ENCODE assay signal across 28 cellular contexts in genomic region chr3:184578218-184578617, GRCh38. TPM values are rescaled to one million over a fixed set of nuclear protein-coding genes. Genes with fewer than 3 reads are reported as not detected.
"Had no signal": no experiment of that assay in that cellular context is flagged by ENCODE, and none has a peak within 500 bp of the region (broad histone marks: within the 10 kb centered on the region; RNA-seq: fewer than 3 reads in every experiment).

No MANE protein-coding gene starts in this region.

- H3K27ac ChIP-seq: adrenal gland, ascending aorta, coronary artery, esophagus squamous epithelium, gastroesophageal sphincter, sigmoid colon, thoracic aorta, upper lobe of left lung had no signal

- H3K4me3 Mint-ChIP-seq: activated B cell treated with CpG ODN at 0.5 μM for 24 hours; activated CD4-positive, alpha-beta T cell treated with anti-CD3 and anti-CD28 coated beads for 36 hours; activated naive CD8-positive, alpha-beta T cell; activated T-cell treated with anti-CD3 and anti-CD28 coated beads, Interleukin-2, amount 50 U/mL, for 24 hours; activated T-helper 17 cell treated with anti-CD3 and anti-CD28 coated beads, Interleukin-2, amount 50 U/mL, for 72 hours; natural killer cell; T-helper 1 cell treated with Interleukin-12 subunit alpha and Interleukin-12 subunit beta and Interleukin-4 antibody, amounts not matched to agents 30 μg/mL and 1 μg/mL, for 36 hours had no signal

- ATAC-seq: activated CD4-positive, alpha-beta T cell treated with anti-CD3 and anti-CD28 coated beads for 36 hours; activated T-helper 17 cell treated with anti-CD3 and anti-CD28 coated beads, Interleukin-2, amount 50 U/mL, for 72 hours; gastroesophageal sphincter; left colon; natural killer cell had no signal

- H3K4me3 ChIP-seq: adrenal gland, ascending aorta, coronary artery, esophagus squamous epithelium, gastroesophageal sphincter, sigmoid colon, smooth muscle cell, thoracic aorta, upper lobe of left lung had no signal

- H3K36me3 Mint-ChIP-seq: natural killer cell had no signal

- H3K9me3 ChIP-seq: adrenal gland, ascending aorta, esophagus squamous epithelium, gastroesophageal sphincter, sigmoid colon, thoracic aorta, upper lobe of left lung had no signal

- H3K36me3 ChIP-seq: thoracic aorta had no signal

- H3K9me3 Mint-ChIP-seq: activated B cell treated with CpG ODN at 0.5 μM for 24 hours; activated T-cell treated with anti-CD3 and anti-CD28 coated beads, Interleukin-2, amount 50 U/mL, for 24 hours; activated T-helper 17 cell treated with anti-CD3 and anti-CD28 coated beads, Interleukin-2, amount 50 U/mL, for 72 hours; natural killer cell; T-helper 1 cell treated with Interleukin-12 subunit alpha and Interleukin-12 subunit beta and Interleukin-4 antibody, amounts not matched to agents 30 μg/mL and 1 μg/mL, for 36 hours had no signal

- DNase-seq: activated B cell treated with CpG ODN at 0.5 μM for 24 hours; activated CD4-positive, alpha-beta T cell treated with anti-CD3 and anti-CD28 coated beads for 36 hours; activated CD4-positive, alpha-beta T cell treated with anti-CD3 and anti-CD28 coated beads, Interleukin-2, amount 50 U/mL, for 4 hours; activated CD8-positive, alpha-beta memory T cell treated with anti-CD3 and anti-CD28 coated beads for 24 hours; activated CD8-positive, alpha-beta memory T cell treated with anti-CD3 and anti-CD28 coated beads, Interleukin-2, amount 50 U/mL, for 4 hours; activated naive CD4-positive, alpha-beta T cell; activated T-cell treated with anti-CD3 and anti-CD28 coated beads, Interleukin-2, amount 50 U/mL, for 24 hours; adrenal gland; cerebellar nuclear complex; esophagus squamous epithelium; head of caudate nucleus; left colon; midbrain; natural killer cell; sigmoid colon; stimulated activated CD4-positive, alpha-beta T cell treated with anti-CD3 and anti-CD28 coated beads, Interleukin-15, amount 100 ng/mL, for 24 hours; stimulated activated CD8-positive, alpha-beta memory T cell treated with anti-CD3 and anti-CD28 coated beads, Interleukin-4, amount 100 ng/mL, for 48 hours; stimulated activated naive CD4-positive, alpha-beta T cell; T1000 had no signal

- H3K27ac Mint-ChIP-seq: activated B cell treated with CpG ODN at 0.5 μM for 24 hours; activated CD4-positive, alpha-beta T cell treated with anti-CD3 and anti-CD28 coated beads for 36 hours; activated naive CD8-positive, alpha-beta T cell; activated T-cell treated with anti-CD3 and anti-CD28 coated beads, Interleukin-2, amount 50 U/mL, for 24 hours; activated T-helper 17 cell treated with anti-CD3 and anti-CD28 coated beads, Interleukin-2, amount 50 U/mL, for 72 hours; natural killer cell; T-helper 1 cell treated with Interleukin-12 subunit alpha and Interleukin-12 subunit beta and Interleukin-4 antibody, amounts not matched to agents 30 μg/mL and 1 μg/mL, for 36 hours had no signal

RNA-seq across cellular contexts. Expression of gene EPHB3, which starts 16.6 kb away (rescaled TPM):
- total RNA-seq: activated CD4-positive, alpha-beta T cell treated with anti-CD3 and anti-CD28 coated beads for 36 hours; natural killer cell had no signal
